1 cellular context compared by ENCODE assay signal in genomic region chr3:111782943-111783342, GRCh38.
TF ChIP-seq lines count a peak whose summit lies in the region.

No MANE protein-coding gene starts in this region.

TF ChIP-seq in HepG2, 621 proteins besides CTCF, POLR2A, EP300 and RAD21 (continued from another document and continues in another):
- TF ChIP-seq DDIT3 (CRISPR knock-in tag; IDR thresholded peaks at IDR 0.05): no peak
- 0 out of 2 replicates have a peak, but pooled peaks have one; percentile 42 for TF ChIP-seq ZFAT (CRISPR knock-in tag; conservative IDR thresholded peaks at IDR 0.05)
- no peak for TF ChIP-seq ATF2 (CRISPR knock-in tag; IDR thresholded peaks at IDR 0.05)
- no peak for TF ChIP-seq ZNF143 (CRISPR knock-in tag; IDR thresholded peaks at IDR 0.05)
- no peak for TF ChIP-seq ATF4 (CRISPR knock-in tag; IDR thresholded peaks at IDR 0.05)
- TF ChIP-seq NCOA5 (CRISPR knock-in tag; IDR thresholded peaks at IDR 0.05): no peak
- peak; percentile 40; the same call in 1 of the 2 replicates for TF ChIP-seq FOXJ3 (CRISPR knock-in tag; IDR thresholded peaks at IDR 0.05; ENCODE audit: borderline replicate concordance)
- peak; percentile 68; the same call in 1 of the 2 replicates for TF ChIP-seq NCOR1 (IDR thresholded peaks at IDR 0.05; ENCODE audit: borderline replicate concordance, low read length)
- TF ChIP-seq HES4 (CRISPR knock-in tag; IDR thresholded peaks at IDR 0.05; ENCODE audit: borderline replicate concordance): no peak
- TF ChIP-seq BHLHE40 (IDR thresholded peaks at IDR 0.05; ENCODE audit: low read length): no peak
- no peak for TF ChIP-seq ZNF572 (CRISPR knock-in tag; IDR thresholded peaks at IDR 0.05)
- no peak for TF ChIP-seq ZHX1 (CRISPR knock-in tag; IDR thresholded peaks at IDR 0.05; ENCODE audit: low read depth)
- TF ChIP-seq ZNF605 (CRISPR knock-in tag; IDR thresholded peaks at IDR 0.05): no peak
- no peak for TF ChIP-seq HIC2 (CRISPR knock-in tag; IDR thresholded peaks at IDR 0.05; ENCODE audit: low read depth)
- TF ChIP-seq SMC3 (IDR thresholded peaks at IDR 0.05; ENCODE audit: low read length): no peak
- no peak for TF ChIP-seq ZNF235 (CRISPR knock-in tag; IDR thresholded peaks at IDR 0.05; ENCODE audit: borderline replicate concordance)
- TF ChIP-seq BCL6 (CRISPR knock-in tag; IDR thresholded peaks at IDR 0.05): peak; percentile 96
- no peak for TF ChIP-seq MED8 (CRISPR knock-in tag; IDR thresholded peaks at IDR 0.05; ENCODE audit: insufficient replicate concordance)
- no peak for TF ChIP-seq ZBTB7B (CRISPR knock-in tag; IDR thresholded peaks at IDR 0.05)
- peak; percentile 70 for TF ChIP-seq CEBPB (IDR thresholded peaks at IDR 0.05; ENCODE audit: borderline replicate concordance, low read depth, low read length)
- TF ChIP-seq ZNF510 (CRISPR knock-in tag; IDR thresholded peaks at IDR 0.05; ENCODE audit: low read depth): no peak
- no peak for TF ChIP-seq TCF7 (IDR thresholded peaks at IDR 0.05; ENCODE audit: low read depth)
- no peak for TF ChIP-seq ZBTB3 (CRISPR knock-in tag; IDR thresholded peaks at IDR 0.05; ENCODE audit: borderline replicate concordance, low read depth)
- TF ChIP-seq ZNF232 (CRISPR knock-in tag; IDR thresholded peaks at IDR 0.05; ENCODE audit: borderline replicate concordance): no peak
- no peak for TF ChIP-seq ZNF101 (CRISPR knock-in tag; IDR thresholded peaks at IDR 0.05; ENCODE audit: borderline replicate concordance, low read depth)
- TF ChIP-seq RBM39 (IDR thresholded peaks at IDR 0.05; ENCODE audit: low read depth, low read length, poor library complexity, severe bottlenecking): no peak
- no peak for TF ChIP-seq ARHGAP35 (CRISPR knock-in tag; IDR thresholded peaks at IDR 0.05; ENCODE audit: borderline replicate concordance)
- TF ChIP-seq PBX3 (CRISPR knock-in tag; IDR thresholded peaks at IDR 0.05; ENCODE audit: borderline replicate concordance): no peak
- TF ChIP-seq PAXIP1 (CRISPR knock-in tag; conservative IDR thresholded peaks at IDR 0.05): no peak
- no peak for TF ChIP-seq ZNF607 (CRISPR knock-in tag; IDR thresholded peaks at IDR 0.05; ENCODE audit: borderline replicate concordance)
- no peak for TF ChIP-seq HNRNPK (IDR thresholded peaks at IDR 0.05; ENCODE audit: low read depth, low read length, poor library complexity, severe bottlenecking)
- no peak for TF ChIP-seq CBX5 (CRISPR knock-in tag; IDR thresholded peaks at IDR 0.05; ENCODE audit: borderline replicate concordance)
- no peak for TF ChIP-seq RBFOX2 (IDR thresholded peaks at IDR 0.05; ENCODE audit: low read depth, low read length)
- no peak for TF ChIP-seq ZNF253 (CRISPR knock-in tag; IDR thresholded peaks at IDR 0.05; ENCODE audit: borderline replicate concordance)
- peak; percentile 66 for TF ChIP-seq HNF4G (IDR thresholded peaks at IDR 0.05; ENCODE audit: borderline replicate concordance, low read depth, low read length)
- no peak for TF ChIP-seq HNF4G (CRISPR knock-in tag; IDR thresholded peaks at IDR 0.05; ENCODE audit: borderline replicate concordance, low read depth)
- TF ChIP-seq CHCHD3 (CRISPR knock-in tag; IDR thresholded peaks at IDR 0.05): no peak
- peak; percentile 17; the same call in 1 of the 2 replicates for TF ChIP-seq NFIC (IDR thresholded peaks at IDR 0.05; ENCODE audit: low read length)
- TF ChIP-seq MTA1 (CRISPR knock-in tag; IDR thresholded peaks at IDR 0.05; ENCODE audit: borderline replicate concordance): no peak
- no peak for TF ChIP-seq NFE2L1 (CRISPR knock-in tag; IDR thresholded peaks at IDR 0.05; ENCODE audit: borderline replicate concordance)
- TF ChIP-seq ZNF746 (CRISPR knock-in tag; IDR thresholded peaks at IDR 0.05): no peak
- TF ChIP-seq ZNF230 (CRISPR knock-in tag; IDR thresholded peaks at IDR 0.05): no peak
- no peak for TF ChIP-seq E2F1 (CRISPR knock-in tag; IDR thresholded peaks at IDR 0.05)
- TF ChIP-seq AHDC1 (CRISPR knock-in tag; IDR thresholded peaks at IDR 0.05; ENCODE audit: borderline replicate concordance): peak; percentile 27; the same call in 1 of the 2 replicates
